ENCODE assay signal across 1 cellular context in genomic region chr3:153284282-153284938, GRCh38.
TF ChIP-seq lines count a peak whose summit lies in the region.

No MANE protein-coding gene starts in this region.

TF ChIP-seq in K562, 482 proteins besides CTCF, POLR2A, EP300 and RAD21 (continued from another document and continues in another):
- no peak for TF ChIP-seq E4F1 (CRISPR knock-in tag; IDR thresholded peaks at IDR 0.05; ENCODE audit: borderline replicate concordance)
- TF ChIP-seq ZNF655 (CRISPR knock-in tag; IDR thresholded peaks at IDR 0.05), result no peak
- TF ChIP-seq EP400 (IDR thresholded peaks at IDR 0.05), result peak; percentile 86
- TF ChIP-seq VEZF1 (CRISPR knock-in tag; IDR thresholded peaks at IDR 0.05), result no peak
- peak; percentile 69; the same call in 1 of the 2 replicates for TF ChIP-seq ZNF175 (CRISPR knock-in tag; IDR thresholded peaks at IDR 0.05; ENCODE audit: low read depth)
- no peak for TF ChIP-seq ZNF449 (CRISPR knock-in tag; IDR thresholded peaks at IDR 0.05)
- peak; percentile 66; the same call in 1 of the 2 replicates for TF ChIP-seq ZNF644 (tag; IDR thresholded peaks at IDR 0.05; ENCODE audit: low read depth)
- TF ChIP-seq SMARCE1 (IDR thresholded peaks at IDR 0.05), result peak; percentile 34; the same call in 1 of the 2 replicates
- TF ChIP-seq ZNF318 (IDR thresholded peaks at IDR 0.05; ENCODE audit: borderline replicate concordance in 1 of 2, low read depth in 1 of 2), result peak in 1 of 2 experiments; percentile 19; a peak in 1 of 4 replicates
- TF ChIP-seq MAZ (CRISPR knock-in tag; conservative IDR thresholded peaks at IDR 0.05 in 1 of 2, IDR thresholded peaks at IDR 0.05 in 1 of 2), result peak in 1 of 2 experiments; percentile 30; a peak in 1 of 4 replicates
- no peak for TF ChIP-seq ZBTB26 (CRISPR knock-in tag; IDR thresholded peaks at IDR 0.05)
- no peak for TF ChIP-seq NCOA2 (IDR thresholded peaks at IDR 0.05; ENCODE audit: partially characterized antibody in 2 of 2)
- no peak for TF ChIP-seq HMG20A (CRISPR knock-in tag; conservative IDR thresholded peaks at IDR 0.05)
- TF ChIP-seq ARNT (IDR thresholded peaks at IDR 0.05), result peak in 1 of 2 experiments; percentile 21; a peak in 1 of 4 replicates
- no peak for TF ChIP-seq ZNF316 (IDR thresholded peaks at IDR 0.05)
- no peak for TF ChIP-seq E2F8 (IDR thresholded peaks at IDR 0.05; ENCODE audit: low read depth, partially characterized antibody)
- no peak for TF ChIP-seq SP1 (CRISPR knock-in tag; IDR thresholded peaks at IDR 0.05)
- TF ChIP-seq ZNF12 (CRISPR knock-in tag; IDR thresholded peaks at IDR 0.05), result no peak
- TF ChIP-seq JUN (IDR thresholded peaks at IDR 0.05; ENCODE audit: borderline replicate concordance, low read depth, low read length), result 0 out of 2 replicates have a peak, but pooled peaks have one; percentile 34
- no peak for TF ChIP-seq JUN (CRISPR knock-in tag; IDR thresholded peaks at IDR 0.05; ENCODE audit: borderline replicate concordance)
- no peak for TF ChIP-seq ZBED1 (IDR thresholded peaks at IDR 0.05)
- TF ChIP-seq ZNF584 (CRISPR knock-in tag; IDR thresholded peaks at IDR 0.05; ENCODE audit: low read depth), result 0 out of 2 replicates have a peak, but pooled peaks have one; percentile 10
- no peak for TF ChIP-seq GMEB1 (CRISPR knock-in tag; IDR thresholded peaks at IDR 0.05)
- no peak for TF ChIP-seq XRCC5 (IDR thresholded peaks at IDR 0.05; ENCODE audit: low read depth, low read length)
- TF ChIP-seq SRF (CRISPR knock-in tag; IDR thresholded peaks at IDR 0.05), result peak in 1 of 2 experiments; percentile 94; a peak in 1 of 4 replicates
- TF ChIP-seq HNRNPUL1 (IDR thresholded peaks at IDR 0.05; ENCODE audit: low read length), result no peak
- no peak for TF ChIP-seq BRCA1 (IDR thresholded peaks at IDR 0.05)
- no peak for TF ChIP-seq BRCA1 (CRISPR knock-in tag; IDR thresholded peaks at IDR 0.05)
- no peak for TF ChIP-seq THRAP3 (IDR thresholded peaks at IDR 0.05; ENCODE audit: borderline replicate concordance)
- peak; percentile 79 for TF ChIP-seq BRD9 (IDR thresholded peaks at IDR 0.05; ENCODE audit: low read depth, partially characterized antibody)
- TF ChIP-seq HBP1 (CRISPR knock-in tag; IDR thresholded peaks at IDR 0.05), result no peak
- TF ChIP-seq CEBPB (tag; IDR thresholded peaks at IDR 0.05), result peak; percentile 77
- no peak for TF ChIP-seq ZNF785 (CRISPR knock-in tag; IDR thresholded peaks at IDR 0.05)
- TF ChIP-seq NR2C1 (IDR thresholded peaks at IDR 0.05), result no peak
- peak; percentile 52; the same call in 1 of the 2 replicates for TF ChIP-seq NR2C1 (tag; IDR thresholded peaks at IDR 0.05)
